ENCODE assay signal across 13 cellular contexts in the genomic region with DNA sequence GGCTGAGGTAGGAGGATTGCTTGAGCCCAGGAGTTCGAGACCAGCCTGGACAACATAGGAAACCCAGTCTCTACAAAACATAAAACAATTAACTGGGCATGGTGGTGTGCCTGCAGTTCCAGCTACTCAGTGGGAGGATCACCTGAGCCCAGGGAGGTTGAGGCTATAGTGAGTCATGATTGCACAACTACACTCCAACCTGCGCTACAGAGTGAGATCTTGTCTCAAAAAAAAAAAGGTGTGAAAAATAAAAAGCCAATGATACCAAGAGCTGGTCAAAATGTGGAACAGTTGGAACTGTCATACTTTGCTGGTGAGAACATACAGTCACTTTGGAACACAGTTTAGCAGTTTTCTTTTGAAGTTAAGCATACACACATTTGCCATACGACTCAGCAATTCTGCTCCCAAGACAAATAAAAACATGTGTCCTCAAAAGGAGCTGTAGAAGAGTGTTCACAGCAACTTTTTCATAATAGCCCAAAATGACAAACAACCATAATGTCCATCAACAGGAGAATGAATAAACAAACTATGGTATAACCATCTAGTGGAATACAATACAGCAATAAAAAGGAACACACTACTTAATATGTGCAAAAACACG. TPM values are rescaled to one million over a fixed set of nuclear protein-coding genes. Genes with fewer than 3 reads are reported as not detected.
DNase-seq lines count a peak whose midpoint lies in the region; ATAC-seq and TF ChIP-seq lines count a peak whose summit lies in the region.
"Had no signal": no experiment of that assay in that cellular context is flagged by ENCODE, and none has a peak within 500 bp of the region (broad histone marks: within the 10 kb centered on the region; RNA-seq: fewer than 3 reads in every experiment).

No MANE protein-coding gene starts in this region.

- TF ChIP-seq POLR2A in body of pancreas (IDR thresholded peaks at IDR 0.05), result no peak

- peak overlapping the region in 6 of 8 donors; percentile 9 to 95 (median 60) for H3K27ac Mint-ChIP-seq in CD8-positive, alpha-beta memory T cell
- H3K27ac Mint-ChIP-seq: brain had no signal

- POLR2A ChIA-PET in CD8-positive, alpha-beta memory T cell (lab: Charles Lee), result interaction anchor here (0.7 kb wide), 1 partner anchor 131 kb away, joined by 3 read pairs; no protein-coding TSS in a partner anchor

- H3K27me3 Mint-ChIP-seq in CD8-positive, alpha-beta memory T cell, result peaks cover 0 to 3% of the 10 kb centered on the region in 2 donors
- H3K27me3 Mint-ChIP-seq: brain had no signal

- no peaks in the 10 kb centered on the region for H3K27me3 ChIP-seq in CD8-positive, alpha-beta memory T cell (ENCODE audit: insufficient read depth, low read length, poor library complexity, severe bottlenecking)
- H3K27me3 ChIP-seq in body of pancreas (no peaks in the 10 kb centered on the region), lower lobe of right lung (ENCODE audit: low read depth) (no peaks in the 10 kb centered on the region)
- H3K27me3 ChIP-seq: right atrium auricular region, SJCRH30 had no signal

- peaks cover 12% of the 10 kb centered on the region for H3K4me1 ChIP-seq in CD8-positive, alpha-beta memory T cell (ENCODE audit: insufficient read depth, low read length)
- H3K4me1 ChIP-seq in body of pancreas, result peaks cover 23% of the 10 kb centered on the region
- H3K4me1 ChIP-seq in lower lobe of right lung, result no peaks in the 10 kb centered on the region
- H3K4me1 ChIP-seq: right atrium auricular region, SJCRH30 had no signal

- H3K4me1 Mint-ChIP-seq in CD8-positive, alpha-beta memory T cell, result peaks cover 19 to 33% (median 31%) of the 10 kb centered on the region in 3 donors
- H3K4me1 Mint-ChIP-seq: brain had no signal

- H3K36me3 ChIP-seq in CD8-positive, alpha-beta memory T cell (ENCODE audit: insufficient read depth, low read length), result no peaks in the 10 kb centered on the region
- H3K36me3 ChIP-seq in body of pancreas (replicated peaks in 1 of 2; ENCODE audit: insufficient read depth in 1 of 2, low read depth in 2 of 2) (no peaks in the 10 kb centered on the region), lower lobe of right lung (no peaks in the 10 kb centered on the region)
- H3K36me3 ChIP-seq: right atrium auricular region, SJCRH30 had no signal

- H3K4me3 Mint-ChIP-seq in CD8-positive, alpha-beta memory T cell, result peak overlapping the region in 4 of 7 donors; percentile 9 to 60 (median 38)
- H3K4me3 Mint-ChIP-seq: brain had no signal

- CTCF ChIA-PET in CD8-positive, alpha-beta memory T cell (lab: Charles Lee), result interaction anchor here (1.0 to 2.2 kb wide), 3 partner anchors 10 to 27 kb away, joined by 3 to 7 read pairs (median 3); a partner anchor contains a TSS

- 72 to 74% methylated on average over 4 of the region's 4 CpGs for WGBS in body of pancreas, 2 donors

- peak; percentile 78 for ATAC-seq in body of pancreas
- ATAC-seq in lower lobe of right lung, result peak; percentile 65 to 67
- no peak for ATAC-seq in HG02759 (IDR thresholded peaks at IDR 0.05; ENCODE audit: unreplicated experiment)

- no peaks in the 10 kb centered on the region for H3K9me3 Mint-ChIP-seq in CD8-positive, alpha-beta memory T cell

- H3K36me3 Mint-ChIP-seq in CD8-positive, alpha-beta memory T cell, result no peaks in the 10 kb centered on the region
- H3K36me3 Mint-ChIP-seq: brain had no signal

- intact Hi-C loops in body of pancreas (cut with DNase I), result no loop called here
- intact Hi-C loops in lower lobe of right lung (cut with DNase I), result no loop called here

- H3K27ac ChIP-seq in CD8-positive, alpha-beta memory T cell (ENCODE audit: low read depth, low read length), result no peak overlapping the region
- H3K27ac ChIP-seq in body of pancreas, result no peak overlapping the region
- H3K27ac ChIP-seq in lower lobe of right lung, result no peak overlapping the region
- H3K27ac ChIP-seq: right atrium auricular region, SJCRH30 had no signal

- no peak overlapping the region for H3K4me3 ChIP-seq in CD8-positive, alpha-beta memory T cell (ENCODE audit: low read length)
- H3K4me3 ChIP-seq in body of pancreas (no peak overlapping the region), lower lobe of right lung (no peak overlapping the region)
- H3K4me3 ChIP-seq: right atrium auricular region, SJCRH30 had no signal

- DNase-seq in CD8-positive, alpha-beta memory T cell, result peak in 1 of 5 donors; percentile 65
- DNase-seq in NCI-H226, result peak; percentile 55
- peak in 3 of 4 donors; percentile 27 to 61 (median 36) for DNase-seq in body of pancreas
- DNase-seq in lower lobe of right lung, result no peak
- no peak for DNase-seq in NCI-H2227 (lab: John Stamatoyannopoulos, UW; ENCODE audit: unreplicated experiment)
- DNase-seq in germinal center (ENCODE audit: low spot score), result no peak
- DNase-seq in HCEC 1CT, result no peak
- DNase-seq: COR-L47, NCI-H526 treated with DMSO at 0.1 percent for 48 hours, SJCRH30 had no signal

- no peak for TF ChIP-seq CTCF in body of pancreas (IDR thresholded peaks at IDR 0.05)
- no peak for TF ChIP-seq CTCF in lower lobe of right lung (IDR thresholded peaks at IDR 0.05)

- H3K9me3 ChIP-seq in CD8-positive, alpha-beta memory T cell (ENCODE audit: low read length), result no peaks in the 10 kb centered on the region
- no peaks in the 10 kb centered on the region for H3K9me3 ChIP-seq in body of pancreas
- H3K9me3 ChIP-seq in lower lobe of right lung, result no peaks in the 10 kb centered on the region
- H3K9me3 ChIP-seq: right atrium auricular region, SJCRH30 had no signal

RNA-seq across cellular contexts. Expression of a gene that starts 21.6 kb away (rescaled TPM):
- total RNA-seq in CD8-positive, alpha-beta memory T cell, result 10 to 100 TPM; 55.7 to 58.8 TPM
- 192 TPM for polyA plus RNA-seq in CD8-positive, alpha-beta memory T cell
- total RNA-seq in body of pancreas (100 to 1,000 TPM; 133 to 138 TPM), lower lobe of right lung (128 TPM)
- total RNA-seq: SJCRH30 had no signal

RNA-seq across cellular contexts. Expression of a gene that starts 26.5 kb away (rescaled TPM):
- under 1 TPM; 0.37 to 0.38 TPM for total RNA-seq in CD8-positive, alpha-beta memory T cell
- polyA plus RNA-seq in CD8-positive, alpha-beta memory T cell, result 0.26 TPM
- total RNA-seq in body of pancreas, result under 1 TPM in 1 of 2 donors, not detected in 1; 0.26 TPM
- total RNA-seq in lower lobe of right lung, result not detected
- total RNA-seq: SJCRH30 had no signal

Comparison
In these comparisons a context has a peak if more than half of its experiments do, and no peak if none do; other contexts are left out.
1. DNase-seq: peak in NCI-H226 (single experiment) and body of pancreas (3 of 4); none in lower lobe of right lung (single experiment), NCI-H2227 (single experiment), germinal center (single experiment) and HCEC 1CT (single experiment).